8 cellular contexts compared by ENCODE assay signal in genomic region chr12:62261876-62262275, GRCh38. TPM values are rescaled to one million over a fixed set of nuclear protein-coding genes. Genes with fewer than 3 reads are reported as not detected.
DNase-seq lines count a peak whose midpoint lies in the region; ATAC-seq and TF ChIP-seq lines count a peak whose summit lies in the region.

No MANE protein-coding gene starts in this region.

- H3K9me2 ChIP-seq in GM23248 (ENCODE audit: insufficient read depth): no peaks in the 10 kb centered on the region

- H3K27me3 ChIP-seq in GM23248 (replicated peaks; ENCODE audit: insufficient read depth): no peaks in the 10 kb centered on the region
- H3K27me3 ChIP-seq in Panc1 (ENCODE audit: control insufficient read depth, insufficient read depth, low read length): no peaks in the 10 kb centered on the region
- H3K27me3 ChIP-seq in psoas muscle (ENCODE audit: insufficient read depth in 3 of 3, low read length in 2 of 3): no peaks in the 10 kb centered on the region

- H3K4me3 ChIP-seq in GM23248 (peak overlapping the region; percentile 85), Panc1 (ENCODE audit: low read depth in 2 of 2, low read length in 2 of 2) (peak overlapping the region; percentile 63 to 99), epithelial cell of esophagus (ENCODE audit: low read length) (peak overlapping the region; percentile 97), psoas muscle (peak overlapping the region; percentile 96)

- H3K9me3 ChIP-seq in GM23248 (ENCODE audit: low read depth) (no peaks in the 10 kb centered on the region), Panc1 (ENCODE audit: control insufficient read depth, insufficient read depth, low read depth, low read length) (no peaks in the 10 kb centered on the region), psoas muscle (no peaks in the 10 kb centered on the region)

- peak overlapping the region; percentile 91 for H3K4me2 ChIP-seq in GM23248 (ENCODE audit: unreplicated experiment)

- BruUV-seq in Panc1 (replicated peaks; lab: Mats Ljungman, UMichigan): no TSS peak

- ATAC-seq in Panc1: no peak
- no peak for ATAC-seq in psoas muscle
- no peak for ATAC-seq in GM19463 (IDR thresholded peaks at IDR 0.05; ENCODE audit: unreplicated experiment)

- TF ChIP-seq CTCF in Panc1 (IDR thresholded peaks at IDR 0.05) (no peak), epithelial cell of esophagus (IDR thresholded peaks at IDR 0.05; ENCODE audit: insufficient read depth, low read depth, low read length, missing control alignments) (no peak), psoas muscle (IDR thresholded peaks at IDR 0.05) (no peak)

- H3K79me2 ChIP-seq in GM23248 (ENCODE audit: insufficient read depth): peaks cover 66% of the 10 kb centered on the region

- WGBS in GM23248 (ENCODE audit: low coverage in 1 of 2, low lambda C conversion rate in 2 of 2, missing lambda C conversion rate in 2 of 2), 2 experiments: 82 to 85% methylated on average over 8 of the region's 8 CpGs
- 86 to 90% (median 89%) methylated on average over 8 of the region's 8 CpGs for WGBS in psoas muscle, 3 donors

- POLR2A ChIA-PET in Panc1 (lab: Charles Lee): no interaction called here

- DNase-seq in GM23248: no peak
- no peak for DNase-seq in Panc1 (ENCODE audit: low read depth, low spot score)
- DNase-seq in epithelial cell of esophagus (ENCODE audit: low read depth): no peak
- no peak for DNase-seq in psoas muscle
- no peak for DNase-seq in Kasumi-1 (lab: John Stamatoyannopoulos, UW)
- no peak for DNase-seq in NCI-H1694 treated with DMSO at 0.1 percent for 48 hours (lab: John Stamatoyannopoulos, UW)
- DNase-seq in ecto neural progenitor cell (ENCODE audit: low spot score): no peak

- in situ Hi-C loops in GM23248 (cut with MboI) (no loop called here), Panc1 (cut with HindIII; ENCODE audit: low pct_unique_long_range_greater_than_20kb, low sequenced_read_pairs) (no loop called here)

- peaks cover 41% of the 10 kb centered on the region for H3K4me1 ChIP-seq in GM23248 (ENCODE audit: insufficient read depth)
- no peaks in the 10 kb centered on the region for H3K4me1 ChIP-seq in Panc1 (ENCODE audit: control insufficient read depth, insufficient read depth, low read length)
- peaks cover 56% of the 10 kb centered on the region for H3K4me1 ChIP-seq in psoas muscle

- H3F3A ChIP-seq in GM23248 (ENCODE audit: insufficient read depth): 0 out of 2 replicates have a peak, but pooled peaks cover 8% of the 10 kb centered on the region

- no peak overlapping the region for H3K27ac ChIP-seq in GM23248
- peak overlapping the region; percentile 94 for H3K27ac ChIP-seq in Panc1 (ENCODE audit: low read length)
- no peak overlapping the region for H3K27ac ChIP-seq in psoas muscle

- H3K9ac ChIP-seq in GM23248: peak overlapping the region; percentile 89

- H4K20me1 ChIP-seq in GM23248 (ENCODE audit: insufficient read depth): peaks cover 4% of the 10 kb centered on the region; the same call in 1 of the 2 replicates

- CTCF ChIA-PET in Panc1 (lab: Charles Lee): no interaction called here

- intact Hi-C loops in Panc1 (cut with micrococcal nuclease; ENCODE audit: unreplicated experiment) (no loop called here), psoas muscle (cut with DNase I) (loop anchor here (5.0 to 10.0 kb wide), 5 partner anchors 53 to 530 kb away; no protein-coding TSS in a partner anchor)

- H3K36me3 ChIP-seq in GM23248 (ENCODE audit: low read depth) (no peaks in the 10 kb centered on the region), Panc1 (ENCODE audit: control insufficient read depth, insufficient read depth, low read length) (peaks cover 8% of the 10 kb centered on the region; the same call in 1 of the 2 replicates), psoas muscle (ENCODE audit: insufficient read depth in 1 of 2, low read depth in 1 of 2) (no peaks in the 10 kb centered on the region)

- H2AFZ ChIP-seq in GM23248: no peak overlapping the region

RNA-seq across cellular contexts. Expression of gene USP15, which starts 1.7 kb away (rescaled TPM):
- 47.4 and 48.3 TPM in 2 replicates for total RNA-seq in GM23248 (2014; rRNA removed; shearing (Covaris generic))
- polyA plus RNA-seq in GM23248 (2016; fragmentation: Nextera tagmentation; extraction: Ambion mirVana) (43.0 and 54.4 TPM in 2 replicates), psoas muscle (10 to 100 TPM; 27.6 to 49.2 (median 28.9) TPM)
- total RNA-seq in Panc1 (2021; ENCODE audit: unreplicated experiment) (35.4 TPM), psoas muscle (10 to 100 TPM; 41.4 to 65.6 (median 50.9) TPM)
- polyA plus RNA-seq in Panc1 (2012; ENCODE audit: insufficient read length): 19.2 TPM
